In genomic region chr1:1431845-1432565, GRCh38 we compare ENCODE assay signal across 1 cellular context.
TF ChIP-seq lines count a peak whose summit lies in the region.

No MANE protein-coding gene starts in this region.

TF ChIP-seq in GM23338, 12 proteins besides CTCF, POLR2A, EP300 and RAD21 (continued from another document):
- TF ChIP-seq ZNF462 (CRISPR knock-in tag; IDR thresholded peaks at IDR 0.05) = no peak
- TF ChIP-seq STAT1 (IDR thresholded peaks at IDR 0.05; ENCODE audit: unreplicated experiment) = no peak
- no peak for TF ChIP-seq POLR2AphosphoS5 (IDR thresholded peaks at IDR 0.05; ENCODE audit: low read depth)
- no peak for TF ChIP-seq EZH2 (IDR thresholded peaks at IDR 0.05; ENCODE audit: low read depth, unreplicated experiment)
- TF ChIP-seq NANOG (IDR thresholded peaks at IDR 0.05; ENCODE audit: borderline replicate concordance) = no peak
- no peak for TF ChIP-seq ETS1 (IDR thresholded peaks at IDR 0.05)
- TF ChIP-seq EZH2phosphoT487 (IDR thresholded peaks at IDR 0.05; ENCODE audit: unreplicated experiment) = no peak
- TF ChIP-seq ZNF114 (CRISPR knock-in tag; IDR thresholded peaks at IDR 0.05) = no peak
- no peak for TF ChIP-seq ZNF331 (CRISPR knock-in tag; IDR thresholded peaks at IDR 0.05; ENCODE audit: low read depth)
- TF ChIP-seq REST (IDR thresholded peaks at IDR 0.05; ENCODE audit: unreplicated experiment) = no peak
- no peak for TF ChIP-seq CREB1 (CRISPR knock-in tag; IDR thresholded peaks at IDR 0.05; ENCODE audit: low read depth)
